In genomic region chr3:160159346-160159745, GRCh38 we compare ENCODE assay signal across 34 cellular contexts.
"Had no signal": no experiment of that assay in that cellular context is flagged by ENCODE, and none has a peak within 500 bp of the region (broad histone marks: within the 10 kb centered on the region; RNA-seq: fewer than 3 reads in every experiment).

No MANE protein-coding gene starts in this region.

- H3K4me1 Mint-ChIP-seq: activated B cell treated with CpG ODN at 0.5 μM for 24 hours; activated CD8-positive, alpha-beta memory T cell treated with anti-CD3 and anti-CD28 coated beads, Interleukin-2, amount 10 ng/mL, durations not matched to agents 7 days and 5 days; activated naive CD4-positive, alpha-beta T cell treated with anti-CD3 and anti-CD28 coated beads, Interleukin-2, amount 50 U/mL, for 24 hours; activated naive CD8-positive, alpha-beta T cell treated with anti-CD3 and anti-CD28 coated beads for 36 hours had no signal

- ATAC-seq: activated CD4-positive, CD25-positive, alpha-beta regulatory T cell treated with anti-CD3 and anti-CD28 coated beads, Interleukin-2, amount 50 U/mL, for 24 hours; activated CD8-positive, alpha-beta memory T cell treated with anti-CD3 and anti-CD28 coated beads, Interleukin-2, amount 10 ng/mL, durations not matched to agents 7 days and 5 days; activated CD8-positive, alpha-beta T cell treated with anti-CD3 and anti-CD28 coated beads, Interleukin-2, amount 10 ng/mL, durations not matched to agents 7 days and 5 days; esophagus mucosa; gastrocnemius medialis; heart left ventricle; T-helper 17 cell had no signal

- H3K4me3 ChIP-seq: ascending aorta, breast epithelium, cardiac muscle cell, colonic mucosa, gastrocnemius medialis, heart left ventricle had no signal

- H3K27ac ChIP-seq: ascending aorta, breast epithelium, cardiac muscle cell, colonic mucosa, gastrocnemius medialis, heart left ventricle, WERI-Rb-1 had no signal

- H3K4me1 ChIP-seq: ascending aorta, breast epithelium, colonic mucosa, gastrocnemius medialis, heart left ventricle had no signal

- H3K9me3 Mint-ChIP-seq: activated B cell treated with CpG ODN at 0.5 μM for 24 hours; activated CD4-positive, alpha-beta memory T cell treated with anti-CD3 and anti-CD28 coated beads for 36 hours; activated naive CD4-positive, alpha-beta T cell treated with anti-CD3 and anti-CD28 coated beads for 36 hours; activated naive CD4-positive, alpha-beta T cell treated with anti-CD3 and anti-CD28 coated beads, Interleukin-2, amount 50 U/mL, for 24 hours; activated naive CD8-positive, alpha-beta T cell treated with anti-CD3 and anti-CD28 coated beads for 36 hours; activated T-helper 1 cell treated with anti-CD3 and anti-CD28 coated beads, Interleukin-12 subunit alpha, Interleukin-12 subunit beta, Interleukin-2, Interleukin-4 antibody, amounts not matched to agents 30 ng/mL and 10 ng/mL and 1 ng/mL, durations not matched to agents 14 hours and 24 hours and 36 hours; activated T-helper 2 cell treated with anti-CD3 and anti-CD28 coated beads, Interferon-gamma antibody, Interleukin-2, Interleukin-4, amounts not matched to agents 10 μg/mL and 5 μg/mL and 100 μg/mL, durations not matched to agents 14 hours and 24 hours and 36 hours; brain; T-helper 2 cell treated with Interferon-gamma antibody and Interleukin-4, amounts not matched to agents 5 μg/mL and 100 μg/mL, for 36 hours had no signal

- H3K36me3 Mint-ChIP-seq: activated CD4-positive, alpha-beta memory T cell treated with anti-CD3 and anti-CD28 coated beads for 36 hours; activated CD8-positive, alpha-beta memory T cell treated with anti-CD3 and anti-CD28 coated beads, Interleukin-2, amount 10 ng/mL, durations not matched to agents 7 days and 5 days; activated naive CD4-positive, alpha-beta T cell treated with anti-CD3 and anti-CD28 coated beads, Interleukin-2, amount 50 U/mL, for 24 hours; activated naive CD8-positive, alpha-beta T cell treated with anti-CD3 and anti-CD28 coated beads for 36 hours; brain had no signal

- DNase-seq: activated B cell treated with CpG ODN at 0.5 μM for 24 hours; activated CD4-positive, alpha-beta memory T cell treated with anti-CD3 and anti-CD28 coated beads for 36 hours; activated CD4-positive, alpha-beta T cell treated with anti-CD3 and anti-CD28 coated beads for 48 hours; activated CD4-positive, alpha-beta T cell treated with anti-CD3 and anti-CD28 coated beads, Interleukin-2, amount 50 U/mL, for 1 hour; activated CD8-positive, alpha-beta memory T cell treated with anti-CD3 and anti-CD28 coated beads, Interleukin-2, amount 10 ng/mL, durations not matched to agents 7 days and 5 days; activated CD8-positive, alpha-beta memory T cell treated with anti-CD3 and anti-CD28 coated beads, Interleukin-2, amount 50 U/mL, for 4 hours; activated CD8-positive, alpha-beta T cell treated with anti-CD3 and anti-CD28 coated beads, Interleukin-2, amount 10 ng/mL, durations not matched to agents 7 days and 5 days; activated effector memory CD4-positive, alpha-beta T cell treated with anti-CD3 and anti-CD28 coated beads, Interleukin-2, amount 50 U/mL, for 16 hours; activated naive CD4-positive, alpha-beta T cell treated with anti-CD3 and anti-CD28 coated beads for 36 hours; activated naive CD8-positive, alpha-beta T cell treated with anti-CD3 and anti-CD28 coated beads for 36 hours; activated T-cell treated with anti-CD3 and anti-CD28 coated beads, Interleukin-2, amount 50 U/mL, for 1 hour; activated T-cell treated with anti-CD3 and anti-CD28 coated beads, Interleukin-2, amount 50 U/mL, for 48 hours; central memory CD4-positive, alpha-beta T cell; cerebellar nuclear complex; colonic mucosa; effector CD8-positive, alpha-beta T cell; foreskin fibroblast; gastrocnemius medialis; glutamatergic neuron; heart left ventricle; T-helper 1 cell; T-helper 17 cell; T1000; WERI-Rb-1 had no signal

- H3K27me3 ChIP-seq: ascending aorta, breast epithelium, cardiac muscle cell, colonic mucosa, gastrocnemius medialis had no signal

- H3K9me3 ChIP-seq: ascending aorta, breast epithelium, colonic mucosa, gastrocnemius medialis, heart left ventricle had no signal

- H3K27ac Mint-ChIP-seq: activated B cell treated with CpG ODN at 0.5 μM for 24 hours; activated CD4-positive, alpha-beta memory T cell treated with anti-CD3 and anti-CD28 coated beads for 36 hours; activated CD8-positive, alpha-beta memory T cell treated with anti-CD3 and anti-CD28 coated beads, Interleukin-2, amount 10 ng/mL, durations not matched to agents 7 days and 5 days; activated CD8-positive, alpha-beta T cell treated with anti-CD3 and anti-CD28 coated beads, Interleukin-2, amount 10 ng/mL, durations not matched to agents 7 days and 5 days; activated naive CD4-positive, alpha-beta T cell treated with anti-CD3 and anti-CD28 coated beads for 36 hours; activated naive CD4-positive, alpha-beta T cell treated with anti-CD3 and anti-CD28 coated beads, Interleukin-2, amount 50 U/mL, for 24 hours; activated naive CD8-positive, alpha-beta T cell treated with anti-CD3 and anti-CD28 coated beads for 36 hours; activated T-helper 1 cell treated with anti-CD3 and anti-CD28 coated beads, Interleukin-12 subunit alpha, Interleukin-12 subunit beta, Interleukin-2, Interleukin-4 antibody, amounts not matched to agents 30 ng/mL and 10 ng/mL and 1 ng/mL, durations not matched to agents 14 hours and 24 hours and 36 hours; activated T-helper 2 cell treated with anti-CD3 and anti-CD28 coated beads, Interferon-gamma antibody, Interleukin-2, Interleukin-4, amounts not matched to agents 10 μg/mL and 5 μg/mL and 100 μg/mL, durations not matched to agents 14 hours and 24 hours and 36 hours; T-helper 17 cell; T-helper 2 cell treated with Interferon-gamma antibody and Interleukin-4, amounts not matched to agents 5 μg/mL and 100 μg/mL, for 36 hours had no signal

- H3K4me3 Mint-ChIP-seq: activated B cell treated with CpG ODN at 0.5 μM for 24 hours; activated CD4-positive, alpha-beta memory T cell treated with anti-CD3 and anti-CD28 coated beads for 36 hours; activated CD8-positive, alpha-beta memory T cell treated with anti-CD3 and anti-CD28 coated beads, Interleukin-2, amount 10 ng/mL, durations not matched to agents 7 days and 5 days; activated CD8-positive, alpha-beta T cell treated with anti-CD3 and anti-CD28 coated beads, Interleukin-2, amount 10 ng/mL, durations not matched to agents 7 days and 5 days; activated naive CD4-positive, alpha-beta T cell treated with anti-CD3 and anti-CD28 coated beads for 36 hours; activated naive CD4-positive, alpha-beta T cell treated with anti-CD3 and anti-CD28 coated beads, Interleukin-2, amount 50 U/mL, for 24 hours; activated naive CD8-positive, alpha-beta T cell treated with anti-CD3 and anti-CD28 coated beads for 36 hours; activated T-helper 1 cell treated with anti-CD3 and anti-CD28 coated beads, Interleukin-12 subunit alpha, Interleukin-12 subunit beta, Interleukin-2, Interleukin-4 antibody, amounts not matched to agents 30 ng/mL and 10 ng/mL and 1 ng/mL, durations not matched to agents 14 hours and 24 hours and 36 hours; brain; T-helper 17 cell; T-helper 2 cell treated with Interferon-gamma antibody and Interleukin-4, amounts not matched to agents 5 μg/mL and 100 μg/mL, for 36 hours had no signal

- H3K27me3 Mint-ChIP-seq: activated naive CD8-positive, alpha-beta T cell treated with anti-CD3 and anti-CD28 coated beads for 36 hours; brain had no signal

- H3K36me3 ChIP-seq: ascending aorta, breast epithelium, cardiac muscle cell, colonic mucosa, gastrocnemius medialis, heart left ventricle, WERI-Rb-1 had no signal
